In genomic region chr2:223465793-223466192, GRCh38 we compare ENCODE assay signal across 11 cellular contexts.
DNase-seq lines count a peak whose midpoint lies in the region; ATAC-seq and TF ChIP-seq lines count a peak whose summit lies in the region.
"Had no signal": no experiment of that assay in that cellular context is flagged by ENCODE, and none has a peak within 500 bp of the region (broad histone marks: within the 10 kb centered on the region; RNA-seq: fewer than 3 reads in every experiment).

No MANE protein-coding gene starts in this region.

- H3K4me3 Mint-ChIP-seq in brain: no peak overlapping the region
- peak overlapping the region in 1 of 7 donors; percentile 6 for H3K4me3 Mint-ChIP-seq in CD8-positive, alpha-beta memory T cell

- peak overlapping the region in 3 of 5 experiments; percentile 42 to 64 (median 61) for H3K27ac Mint-ChIP-seq in brain
- no peak overlapping the region for H3K27ac Mint-ChIP-seq in CD8-positive, alpha-beta memory T cell

- POLR2A ChIA-PET in CD8-positive, alpha-beta memory T cell (lab: Charles Lee): no interaction called here

- H3K27me3 ChIP-seq in HAP-1 (ENCODE audit: low read depth): no peaks in the 10 kb centered on the region
- no peaks in the 10 kb centered on the region for H3K27me3 ChIP-seq in CD8-positive, alpha-beta memory T cell (ENCODE audit: insufficient read depth, low read length, poor library complexity, severe bottlenecking)

- peaks cover 0 to 9% (median 5%) of the 10 kb centered on the region in 5 experiments for H3K9me3 Mint-ChIP-seq in brain
- H3K9me3 Mint-ChIP-seq in CD8-positive, alpha-beta memory T cell: peaks cover 0 to 5% (median 0%) of the 10 kb centered on the region in 5 donors

- no peak overlapping the region for H3K27ac ChIP-seq in CD8-positive, alpha-beta memory T cell (ENCODE audit: low read depth, low read length)

- CTCF ChIA-PET in CD8-positive, alpha-beta memory T cell (lab: Charles Lee): no interaction called here

- no peaks in the 10 kb centered on the region for H3K36me3 Mint-ChIP-seq in brain
- H3K36me3 Mint-ChIP-seq in CD8-positive, alpha-beta memory T cell: no peaks in the 10 kb centered on the region

- H3K4me3 ChIP-seq in HAP-1: no peak overlapping the region
- no peak overlapping the region for H3K4me3 ChIP-seq in CD8-positive, alpha-beta memory T cell (ENCODE audit: low read length)

- no peaks in the 10 kb centered on the region for H3K9me3 ChIP-seq in HAP-1
- H3K9me3 ChIP-seq in CD8-positive, alpha-beta memory T cell (ENCODE audit: low read length): no peaks in the 10 kb centered on the region

- peaks cover 22% of the 10 kb centered on the region for H3K4me1 Mint-ChIP-seq in brain
- no peaks in the 10 kb centered on the region for H3K4me1 Mint-ChIP-seq in CD8-positive, alpha-beta memory T cell

- H3K4me1 ChIP-seq in HAP-1: no peaks in the 10 kb centered on the region
- H3K4me1 ChIP-seq in CD8-positive, alpha-beta memory T cell (ENCODE audit: insufficient read depth, low read length): no peaks in the 10 kb centered on the region

- in situ Hi-C loops in HAP-1 (cut with MboI; ENCODE audit: low sequenced_read_pairs): no loop called here

- H3K27me3 Mint-ChIP-seq in brain: peaks cover 4% of the 10 kb centered on the region
- H3K27me3 Mint-ChIP-seq in CD8-positive, alpha-beta memory T cell: peaks cover 0 to 7% of the 10 kb centered on the region in 2 donors

- ATAC-seq in HG02973 (IDR thresholded peaks at IDR 0.05; ENCODE audit: unreplicated experiment) (no peak), GM19023 (IDR thresholded peaks at IDR 0.05; ENCODE audit: unreplicated experiment) (no peak)

- DNase-seq in Kasumi-1 (lab: John Stamatoyannopoulos, UW): peak; percentile 54 to 76
- peak; percentile 97 for DNase-seq in kidney glomerular epithelial cell (lab: John Stamatoyannopoulos, UW)
- peak; percentile 85 for DNase-seq in ureter (ENCODE audit: low spot score)
- DNase-seq in HAP-1 (ENCODE audit: low spot score in 2 of 2): no peak
- DNase-seq in CD8-positive, alpha-beta memory T cell: no peak
- DNase-seq: activated effector memory CD4-positive, alpha-beta T cell treated with Interleukin-2 at 50 U/mL for 16 hours; mesendoderm; NCI-H2227 treated with DMSO at 0.1 percent for 48 hours had no signal

- no peaks in the 10 kb centered on the region for H3K36me3 ChIP-seq in HAP-1 (replicated peaks)
- no peaks in the 10 kb centered on the region for H3K36me3 ChIP-seq in CD8-positive, alpha-beta memory T cell (ENCODE audit: insufficient read depth, low read length)

- no peak for TF ChIP-seq CTCF in brain (conservative IDR thresholded peaks at IDR 0.05)

Comparison
In these comparisons a context has a peak if more than half of its experiments do, and no peak if none do; other contexts are left out.
1. DNase-seq: peak in Kasumi-1 (2 of 2), kidney glomerular epithelial cell (single experiment) and ureter (single experiment); none in HAP-1 (0 of 2) and CD8-positive, alpha-beta memory T cell (0 of 5).
2. H3K27ac Mint-ChIP-seq: peak in brain (3 of 5); none in CD8-positive, alpha-beta memory T cell (0 of 8).